In the genomic region with DNA sequence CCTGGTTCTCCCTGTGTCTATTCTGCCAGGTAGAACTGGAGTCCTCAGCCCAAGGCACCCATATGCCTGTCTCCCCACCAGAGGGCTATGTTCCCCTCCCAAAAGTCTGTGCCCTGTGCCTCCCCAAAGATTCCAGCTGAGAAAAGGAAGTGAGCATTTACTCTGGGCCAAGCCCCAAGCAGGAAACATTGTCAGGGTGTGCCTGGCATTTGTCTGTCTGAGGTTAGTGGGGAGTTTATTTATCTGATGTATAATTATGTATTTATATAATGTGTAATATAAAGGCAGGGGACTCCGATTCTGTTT, we compare ENCODE assay signal across 1 cellular context.
TF ChIP-seq lines count a peak whose summit lies in the region.

No MANE protein-coding gene starts in this region.

TF ChIP-seq in HepG2, 621 proteins besides CTCF, POLR2A, EP300 and RAD21:
- 0 out of 2 replicates have a peak, but pooled peaks have one; percentile 15 for TF ChIP-seq ZNF605 (CRISPR knock-in tag; IDR thresholded peaks at IDR 0.05)
- no peak for TF ChIP-seq HDAC1 (CRISPR knock-in tag; IDR thresholded peaks at IDR 0.05)
- TF ChIP-seq XRCC5 (optimal IDR thresholded peaks at IDR 0.05; ENCODE audit: low read length) = peak; percentile 7
- TF ChIP-seq ZMYM2 (CRISPR knock-in tag; IDR thresholded peaks at IDR 0.05) = 0 out of 2 replicates have a peak, but pooled peaks have one; percentile 36
